In the genomic region with DNA sequence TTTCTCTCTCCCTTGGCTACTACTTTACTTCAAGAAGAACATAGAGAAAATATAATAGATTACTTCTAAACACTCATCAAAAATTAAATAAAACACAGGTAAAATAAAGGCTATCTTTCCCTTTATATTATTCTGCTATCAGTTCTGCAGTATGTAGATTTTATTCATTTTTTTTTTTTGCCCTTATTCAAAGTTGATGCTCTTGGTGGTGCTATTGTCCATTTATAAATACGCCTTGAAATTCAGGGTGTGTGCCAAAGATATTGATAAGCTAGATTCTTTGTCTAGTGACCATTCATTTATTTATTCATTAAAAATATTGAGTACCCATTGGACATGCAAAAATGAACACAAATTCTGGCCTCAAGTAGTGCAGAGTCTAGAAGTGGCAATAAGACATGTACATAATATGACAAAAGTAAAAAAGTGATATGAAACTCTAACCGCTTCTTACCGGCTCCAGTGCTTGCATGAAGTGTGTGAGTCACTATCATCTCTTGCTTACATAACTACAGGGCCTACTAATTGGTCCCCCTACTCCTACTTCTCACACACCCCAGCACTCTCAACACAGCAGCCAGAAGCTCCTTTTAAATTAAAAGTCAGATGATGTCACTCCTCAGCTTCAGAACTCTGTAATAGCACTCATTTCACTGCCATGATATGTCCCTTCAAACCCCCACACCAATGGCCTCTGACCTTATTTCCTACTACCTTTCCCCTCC, we compare ENCODE assay signal across 10 cellular contexts.
DNase-seq lines count a peak whose midpoint lies in the region; ATAC-seq, FAIRE-seq and TF ChIP-seq lines count a peak whose summit lies in the region.
"Had no signal": no experiment of that assay in that cellular context is flagged by ENCODE, and none has a peak within 500 bp of the region (broad histone marks: within the 10 kb centered on the region; RNA-seq: fewer than 3 reads in every experiment).

No MANE protein-coding gene starts in this region.

- peaks cover 3 to 5% of the 10 kb centered on the region in 2 donors for H3K27me3 Mint-ChIP-seq in CD8-positive, alpha-beta memory T cell

- no peak overlapping the region for H3K27ac Mint-ChIP-seq in CD8-positive, alpha-beta memory T cell
- no peak overlapping the region for H3K27ac Mint-ChIP-seq in activated naive CD4-positive, alpha-beta T cell treated with anti-CD3 and anti-CD28 coated beads, Interleukin-2, amount 50 U/mL, for 72 hours

- H3K9ac ChIP-seq in kidney (ENCODE audit: low read length in 2 of 2) = no peak overlapping the region

- H3K27me3 ChIP-seq in CD8-positive, alpha-beta memory T cell (ENCODE audit: insufficient read depth, low read length, poor library complexity, severe bottlenecking) = no peaks in the 10 kb centered on the region

- no peaks in the 10 kb centered on the region for H3K9me3 Mint-ChIP-seq in CD8-positive, alpha-beta memory T cell
- H3K9me3 Mint-ChIP-seq in activated naive CD4-positive, alpha-beta T cell treated with anti-CD3 and anti-CD28 coated beads, Interleukin-2, amount 50 U/mL, for 72 hours = no peaks in the 10 kb centered on the region

- DNase-seq in SIG-M5 treated with dmso at 0.1 percent for 504 hours (lab: John Stamatoyannopoulos, UW; ENCODE audit: unreplicated experiment) = peak; percentile 95
- DNase-seq in kidney = no peak
- DNase-seq in 8988T = no peak
- no peak for DNase-seq in CD8-positive, alpha-beta memory T cell
- DNase-seq in activated naive CD4-positive, alpha-beta T cell treated with anti-CD3 and anti-CD28 coated beads, Interleukin-2, amount 50 U/mL, for 72 hours (ENCODE audit: low spot score in 2 of 2) = no peak

- no peaks in the 10 kb centered on the region for H3K36me3 Mint-ChIP-seq in CD8-positive, alpha-beta memory T cell
- H3K36me3 Mint-ChIP-seq in activated naive CD4-positive, alpha-beta T cell treated with anti-CD3 and anti-CD28 coated beads, Interleukin-2, amount 50 U/mL, for 72 hours = no peaks in the 10 kb centered on the region

- peak; percentile 86 for ATAC-seq in GM19463 (IDR thresholded peaks at IDR 0.05; ENCODE audit: unreplicated experiment)
- peak; percentile 71 for ATAC-seq in HG03196 (IDR thresholded peaks at IDR 0.05; ENCODE audit: unreplicated experiment)
- ATAC-seq in activated naive CD4-positive, alpha-beta T cell treated with anti-CD3 and anti-CD28 coated beads, Interleukin-2, amount 50 U/mL, for 72 hours = no peak
- ATAC-seq: Panc1 had no signal

- intact Hi-C loops in kidney (cut with DNase I) = no loop called here

- no peaks in the 10 kb centered on the region for H3K36me3 ChIP-seq in kidney (ENCODE audit: control insufficient read depth in 1 of 2, insufficient read depth in 2 of 2, low read length in 2 of 2)
- H3K36me3 ChIP-seq in CD8-positive, alpha-beta memory T cell (ENCODE audit: insufficient read depth, low read length) = no peaks in the 10 kb centered on the region

- no peaks in the 10 kb centered on the region for H3K4me1 ChIP-seq in kidney (ENCODE audit: control insufficient read depth in 1 of 2, insufficient read depth in 1 of 2, low read depth in 1 of 2, low read length in 2 of 2)
- no peaks in the 10 kb centered on the region for H3K4me1 ChIP-seq in CD8-positive, alpha-beta memory T cell (ENCODE audit: insufficient read depth, low read length)

- no peak overlapping the region for H3K4me3 Mint-ChIP-seq in CD8-positive, alpha-beta memory T cell

- CTCF ChIA-PET in CD8-positive, alpha-beta memory T cell (lab: Charles Lee) = no interaction called here

- no peak overlapping the region for H3K4me3 ChIP-seq in kidney (ENCODE audit: low read length in 2 of 2)
- H3K4me3 ChIP-seq in CD8-positive, alpha-beta memory T cell (ENCODE audit: low read length) = no peak overlapping the region

- TF ChIP-seq CTCF in C4-2B (conservative IDR thresholded peaks at IDR 0.05) (0 out of 2 replicates have a peak, but pooled peaks have one; percentile 1), kidney (IDR thresholded peaks at IDR 0.05; ENCODE audit: borderline replicate concordance, extremely low read depth, insufficient read depth) (no peak)

- no peaks in the 10 kb centered on the region for H3K9me3 ChIP-seq in kidney (ENCODE audit: control insufficient read depth in 1 of 2, low read length in 2 of 2)
- H3K9me3 ChIP-seq in CD8-positive, alpha-beta memory T cell (ENCODE audit: low read length) = no peaks in the 10 kb centered on the region

- H3K4me1 Mint-ChIP-seq in CD8-positive, alpha-beta memory T cell = no peaks in the 10 kb centered on the region

- no peak for FAIRE-seq in kidney (lab: Jason Lieb, UNC)
- FAIRE-seq: colon had no signal

- H3K27ac ChIP-seq in C4-2B (no peak overlapping the region), kidney (ENCODE audit: low read depth in 2 of 2, low read length in 2 of 2) (no peak overlapping the region)
- H3K27ac ChIP-seq in CD8-positive, alpha-beta memory T cell (ENCODE audit: low read depth, low read length) = no peak overlapping the region

- POLR2A ChIA-PET in CD8-positive, alpha-beta memory T cell (lab: Charles Lee) = no interaction called here

Comparison
In these comparisons a context has a peak if more than half of its experiments do, and no peak if none do; other contexts are left out.
1. ATAC-seq: peak in GM19463 (single experiment) and HG03196 (single experiment); none in activated naive CD4-positive, alpha-beta T cell treated with anti-CD3 and anti-CD28 coated beads, Interleukin-2, amount 50 U/mL, for 72 hours (0 of 2).